Comparison of ENCODE assay signal across 14 cellular contexts in genomic region chr19:1645299-1645698, GRCh38.
"Had no signal": no experiment of that assay in that cellular context is flagged by ENCODE, and none has a peak within 500 bp of the region (broad histone marks: within the 10 kb centered on the region; RNA-seq: fewer than 3 reads in every experiment).

No MANE protein-coding gene starts in this region.

- H3K9ac ChIP-seq: parathyroid adenoma had no signal

- H3K9me3 ChIP-seq: thyroid gland had no signal

- H3K27ac ChIP-seq: cardiac muscle cell, dorsolateral prefrontal cortex, parathyroid adenoma, thyroid gland, WERI-Rb-1 had no signal

- H3K4me1 ChIP-seq: parathyroid adenoma had no signal

- DNase-seq: activated CD4-positive, alpha-beta T cell treated with anti-CD3 and anti-CD28 coated beads for 4 hours; activated CD8-positive, alpha-beta T cell treated with anti-CD3 and anti-CD28 coated beads for 36 hours; activated naive CD4-positive, alpha-beta T cell treated with anti-CD3 and anti-CD28 coated beads for 36 hours; dorsolateral prefrontal cortex; stimulated activated CD4-positive, alpha-beta T cell treated with anti-CD3 and anti-CD28 coated beads, Interleukin-1b, Interleukin-23, amount 100 ng/mL, for 48 hours; T-helper 17 cell; thyroid gland; WERI-Rb-1 had no signal

- H2AFZ ChIP-seq: parathyroid adenoma had no signal

- H3K79me2 ChIP-seq: parathyroid adenoma had no signal

- H3K27ac Mint-ChIP-seq: activated CD8-positive, alpha-beta T cell treated with anti-CD3 and anti-CD28 coated beads for 36 hours; activated naive CD4-positive, alpha-beta T cell treated with anti-CD3 and anti-CD28 coated beads for 36 hours; T-helper 17 cell had no signal

- H3K9me3 Mint-ChIP-seq: activated CD8-positive, alpha-beta T cell treated with anti-CD3 and anti-CD28 coated beads for 36 hours; activated naive CD4-positive, alpha-beta T cell treated with anti-CD3 and anti-CD28 coated beads for 36 hours had no signal

- H3K27me3 ChIP-seq: cardiac muscle cell, dorsolateral prefrontal cortex, thyroid gland had no signal

- H3K4me3 ChIP-seq: cardiac muscle cell, dorsolateral prefrontal cortex, thyroid gland had no signal

- FAIRE-seq: endometrium, islet of Langerhans had no signal

- H3K27me3 Mint-ChIP-seq: activated CD8-positive, alpha-beta T cell treated with anti-CD3 and anti-CD28 coated beads for 36 hours; T-helper 17 cell had no signal

- H3K4me3 Mint-ChIP-seq: activated CD8-positive, alpha-beta T cell treated with anti-CD3 and anti-CD28 coated beads for 36 hours; activated naive CD4-positive, alpha-beta T cell treated with anti-CD3 and anti-CD28 coated beads for 36 hours; T-helper 17 cell had no signal

- H3K36me3 ChIP-seq: thyroid gland had no signal

- ATAC-seq: activated CD8-positive, alpha-beta T cell treated with anti-CD3 and anti-CD28 coated beads for 36 hours; esophagus mucosa; left lobe of liver; T-helper 17 cell had no signal
